Comparison of ENCODE assay signal across 8 cellular contexts in genomic region chr5:88683506-88684135, GRCh38.
A peak's percentile ranks its signal among the peaks of the same experiment; 100 is the strongest.
DNase-seq lines count a peak whose midpoint lies in the region; ATAC-seq, FAIRE-seq and TF ChIP-seq lines count a peak whose summit lies in the region.

No MANE protein-coding gene starts in this region.

- BruUV-seq in GM12878 (replicated peaks; lab: Mats Ljungman, UMichigan): no TSS peak

- H3K79me2 ChIP-seq in GM12878 (ENCODE audit: control insufficient read depth, insufficient read depth, low read length): no peaks in the 10 kb centered on the region
- no peaks in the 10 kb centered on the region for H3K79me2 ChIP-seq in osteoblast (ENCODE audit: insufficient read depth, low read length)

- SMC1A ChIA-PET in GM12878 (lab: Charles Lee; ENCODE audit: uncharacterized antibody, unreplicated experiment): no interaction called here

- no peak for TF ChIP-seq POLR2A in GM12878 (IDR thresholded peaks at IDR 0.05; ENCODE audit: low read depth, low read length)

- H3K27ac ChIP-seq in GM12878 (ENCODE audit: control insufficient read depth, insufficient read depth) (no peak overlapping the region), osteoblast (ENCODE audit: low read depth, low read length) (no peak overlapping the region)

- H3K36me3 ChIP-seq in GM12878 (ENCODE audit: control insufficient read depth in 2 of 2, insufficient read depth in 2 of 2, low read length in 1 of 2) (no peaks in the 10 kb centered on the region), osteoblast (ENCODE audit: insufficient read depth, low read length) (no peaks in the 10 kb centered on the region)

- POLR2A ChIA-PET in GM12878 (lab: Charles Lee): interaction anchor here (0.7 kb wide), 1 partner anchor 902 kb away, joined by 3 read pairs; no protein-coding TSS in a partner anchor

- peaks cover 19 to 36% of the 10 kb centered on the region in 2 experiments for H3K27me3 ChIP-seq in GM12878 (replicated peaks in 1 of 2; ENCODE audit: control insufficient read depth in 2 of 2, insufficient read depth in 2 of 2, low read length in 1 of 2)
- peaks cover 100% of the 10 kb centered on the region for H3K27me3 ChIP-seq in osteoblast (ENCODE audit: insufficient read depth, low read length)

- H4K20me1 ChIP-seq in GM12878 (ENCODE audit: control insufficient read depth, insufficient read depth) (peaks cover 2% of the 10 kb centered on the region; the same call in 1 of the 2 replicates), osteoblast (ENCODE audit: insufficient read depth, low read length) (no peaks in the 10 kb centered on the region)

- in situ Hi-C loops in GM12878 (cut with MboI): loop anchor here (10.0 kb wide), 1 partner anchor 1269 kb away; the partner anchor contains the start of gene CCNH

- TF ChIP-seq EP300 in GM12878 (IDR thresholded peaks at IDR 0.05; ENCODE audit: borderline replicate concordance in 1 of 2, control insufficient read depth in 1 of 2, low read depth in 2 of 2, low read length in 2 of 2): no peak

- no peak overlapping the region for H3K9ac ChIP-seq in GM12878 (ENCODE audit: control insufficient read depth, insufficient read depth, low read length)

- RAD21 ChIA-PET in GM12878 (lab: Charles Lee; ENCODE audit: unreplicated experiment): interaction anchor here (3.0 kb wide), 1 partner anchor 903 kb away, joined by 13 read pairs; no protein-coding TSS in a partner anchor

- 9% methylated on average over 31 of the region's 31 CpGs for WGBS in GM12878 (ENCODE audit: insufficient coverage, insufficient replicate concordance, low lambda C conversion rate, missing lambda C conversion rate)

- H3K4me3 ChIP-seq in GM12878: peak overlapping the region; percentile 21; the same call in 1 of the 2 replicates
- no peak overlapping the region for H3K4me3 ChIP-seq in osteoblast (ENCODE audit: insufficient read depth, low read length)

- ATAC-seq in GM21723 (IDR thresholded peaks at IDR 0.05; ENCODE audit: unreplicated experiment) (peak; percentile 44), GM12878 (peak; percentile 73), esophagus mucosa (no peak)

- TF ChIP-seq CTCF in GM12878 (IDR thresholded peaks at IDR 0.05 in 2 of 3, conservative IDR thresholded peaks at IDR 0.05 in 1 of 3; ENCODE audit: control insufficient read depth in 2 of 3, extremely low read depth in 1 of 3, insufficient read depth in 1 of 3, low read depth in 3 of 3, low read length in 3 of 3) (peak in 2 of 3 experiments; percentile 6 to 18; a peak in 1 of 6 replicates), osteoblast (IDR thresholded peaks at IDR 0.05; ENCODE audit: extremely low read depth, low read depth, low read length) (no peak)

- CTCF ChIA-PET in GM12878 (lab: Yijun Ruan, JAX): interaction anchor here (0.8 to 2.4 kb wide), 3 partner anchors 17 to 905 kb away, joined by 3 to 7 read pairs (median 6); no protein-coding TSS in a partner anchor

- H3K4me2 ChIP-seq in GM12878 (ENCODE audit: control insufficient read depth, insufficient read depth) (peak overlapping the region; percentile 12), osteoblast (ENCODE audit: insufficient read depth, low read length) (no peak overlapping the region)

- H3K4me1 ChIP-seq in GM12878 (ENCODE audit: control insufficient read depth, insufficient read depth, low read length) (no peaks in the 10 kb centered on the region), osteoblast (ENCODE audit: insufficient read depth, low read length) (peaks cover 3% of the 10 kb centered on the region)

- no peaks in the 10 kb centered on the region for H3K9me3 ChIP-seq in GM12878 (replicated peaks; ENCODE audit: control insufficient read depth, insufficient read depth, low read length)
- H3K9me3 ChIP-seq in osteoblast (ENCODE audit: low read depth, low read length): no peaks in the 10 kb centered on the region

- no peak for FAIRE-seq in GM12878 (lab: Jason Lieb, UNC)

- intact Hi-C loops in GM12878 (cut with micrococcal nuclease; ENCODE audit: unreplicated experiment): no loop called here

- TF ChIP-seq RAD21 in GM12878 (IDR thresholded peaks at IDR 0.05; ENCODE audit: insufficient read depth, low read depth, low read length): no peak

- H2AFZ ChIP-seq in GM12878 (ENCODE audit: control insufficient read depth, low read depth, low read length) (no peak overlapping the region), osteoblast (ENCODE audit: low read length) (no peak overlapping the region)

- DNase-seq in ELF-1 (ENCODE audit: low read depth, low spot score) (peak; percentile 87), NCI-H146 (lab: John Stamatoyannopoulos, UW) (peak; percentile 83), GM12878 (ENCODE audit: low read depth, low spot score) (no peak), putamen (ENCODE audit: low spot score) (peak; percentile 83), osteoblast (ENCODE audit: insufficient read length, low spot score, missing footprints) (no peak)
- DNase-seq in activated naive CD4-positive, alpha-beta T cell treated with anti-CD3 and anti-CD28 coated beads, Interleukin-2, amount 50 U/mL, for 16 hours: no peak

TF ChIP-seq in GM12878, 131 proteins besides CTCF, POLR2A, EP300 and RAD21:
- TF ChIP-seq RB1 (IDR thresholded peaks at IDR 0.05; ENCODE audit: borderline replicate concordance) (no peak), ASH2L (IDR thresholded peaks at IDR 0.05; ENCODE audit: borderline replicate concordance, low read depth) (no peak), POLR2AphosphoS2 (IDR thresholded peaks at IDR 0.05; ENCODE audit: low read depth, low read length) (no peak), HDAC6 (IDR thresholded peaks at IDR 0.05; ENCODE audit: unreplicated experiment) (no peak), RAD51 (IDR thresholded peaks at IDR 0.05) (no peak), ZNF207 (IDR thresholded peaks at IDR 0.05; ENCODE audit: borderline replicate concordance) (no peak), FOXM1 (IDR thresholded peaks at IDR 0.05; ENCODE audit: low read depth, low read length) (no peak)
- TF ChIP-seq, protein P1, sequence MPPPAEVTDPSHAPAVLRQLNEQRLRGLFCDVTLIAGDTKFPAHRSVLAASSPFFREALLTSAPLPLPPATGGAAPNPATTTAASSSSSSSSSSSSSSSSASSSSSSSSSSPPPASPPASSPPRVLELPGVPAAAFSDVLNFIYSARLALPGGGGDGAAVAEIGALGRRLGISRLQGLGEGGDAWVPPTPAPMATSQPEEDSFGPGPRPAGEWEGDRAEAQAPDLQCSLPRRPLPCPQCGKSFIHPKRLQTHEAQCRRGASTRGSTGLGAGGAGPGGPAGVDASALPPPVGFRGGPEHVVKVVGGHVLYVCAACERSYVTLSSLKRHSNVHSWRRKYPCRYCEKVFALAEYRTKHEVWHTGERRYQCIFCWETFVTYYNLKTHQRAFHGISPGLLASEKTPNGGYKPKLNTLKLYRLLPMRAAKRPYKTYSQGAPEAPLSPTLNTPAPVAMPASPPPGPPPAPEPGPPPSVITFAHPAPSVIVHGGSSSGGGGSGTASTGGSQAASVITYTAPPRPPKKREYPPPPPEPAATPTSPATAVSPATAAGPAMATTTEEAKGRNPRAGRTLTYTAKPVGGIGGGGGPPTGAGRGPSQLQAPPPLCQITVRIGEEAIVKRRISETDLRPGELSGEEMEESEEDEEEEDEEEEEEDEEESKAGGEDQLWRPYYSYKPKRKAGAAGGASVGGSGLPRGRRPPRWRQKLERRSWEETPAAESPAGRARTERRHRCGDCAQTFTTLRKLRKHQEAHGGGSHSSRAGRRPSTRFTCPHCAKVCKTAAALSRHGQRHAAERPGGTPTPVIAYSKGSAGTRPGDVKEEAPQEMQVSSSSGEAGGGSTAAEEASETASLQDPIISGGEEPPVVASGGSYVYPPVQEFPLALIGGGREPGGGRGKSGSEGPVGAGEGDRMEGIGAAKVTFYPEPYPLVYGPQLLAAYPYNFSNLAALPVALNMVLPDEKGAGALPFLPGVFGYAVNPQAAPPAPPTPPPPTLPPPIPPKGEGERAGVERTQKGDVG (CRISPR knock-in tag; IDR thresholded peaks at IDR 0.05): no peak

Comparison
In these comparisons a context has a peak if more than half of its experiments do, and no peak if none do; other contexts are left out.
1. DNase-seq: peak in ELF-1 (single experiment), NCI-H146 (single experiment) and putamen (single experiment); none in GM12878 (single experiment), activated naive CD4-positive, alpha-beta T cell treated with anti-CD3 and anti-CD28 coated beads, Interleukin-2, amount 50 U/mL, for 16 hours (single experiment) and osteoblast (single experiment).